ENCODE assay signal across 10 cellular contexts in the genomic region with DNA sequence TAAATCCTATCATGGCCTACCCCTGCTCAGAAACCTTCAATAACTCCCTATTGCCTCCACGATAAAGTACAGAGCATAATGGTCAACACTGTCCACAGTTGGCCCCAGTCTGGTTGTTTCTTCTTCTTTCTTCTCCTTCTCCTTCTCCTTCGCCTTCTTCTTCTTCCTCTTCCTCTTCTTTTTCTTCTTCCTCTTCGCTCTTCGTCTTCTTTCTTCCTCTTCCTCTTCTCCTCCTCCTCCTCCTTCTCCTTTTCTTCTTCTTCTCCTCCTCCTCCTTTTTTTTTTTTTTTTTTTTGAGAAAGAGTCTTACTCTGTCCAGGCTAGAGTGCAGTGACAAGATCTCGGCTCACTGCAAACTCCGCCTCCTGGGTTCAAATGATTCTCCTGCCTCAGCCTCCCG.
"Had no signal": no experiment of that assay in that cellular context is flagged by ENCODE, and none has a peak within 500 bp of the region (broad histone marks: within the 10 kb centered on the region; RNA-seq: fewer than 3 reads in every experiment).

No MANE protein-coding gene starts in this region.

- H3K27me3 ChIP-seq: hepatocyte, neural progenitor cell, ovary, uterus had no signal

- H3K27ac ChIP-seq: hepatocyte, left ventricle myocardium inferior, neural progenitor cell, ovary, skin epidermis, tibial nerve, uterus had no signal

- H3K36me3 ChIP-seq: left ventricle myocardium inferior, neural progenitor cell, ovary, tibial nerve, uterus had no signal

- H3K4me1 ChIP-seq: uterus had no signal

- H3K4me3 ChIP-seq: hepatocyte, left ventricle myocardium inferior, lung, neural progenitor cell, ovary, skin epidermis, tibial nerve, uterus had no signal

- H3K9me3 ChIP-seq: left ventricle myocardium inferior, ovary, tibial nerve, uterus had no signal

- DNase-seq: left ventricle myocardium inferior, naive B cell, retina, uterus had no signal
